8 cellular contexts compared by ENCODE assay signal in genomic region chr2:75053484-75054112, GRCh38.
DNase-seq lines count a peak whose midpoint lies in the region; ATAC-seq and TF ChIP-seq lines count a peak whose summit lies in the region.

No MANE protein-coding gene starts in this region.

- H3K36me3 ChIP-seq in heart right ventricle (no peaks in the 10 kb centered on the region), SK-N-SH (replicated peaks in 1 of 2; ENCODE audit: control insufficient read depth in 1 of 2, insufficient read depth in 2 of 2, low read length in 1 of 2) (no peaks in the 10 kb centered on the region), right atrium auricular region (no peaks in the 10 kb centered on the region), uterus (no peaks in the 10 kb centered on the region)

- POLR2A ChIA-PET in SK-N-SH (lab: Yijun Ruan, JAX), result no interaction called here

- H3K9me2 ChIP-seq in SK-N-SH, result no peaks in the 10 kb centered on the region

- H3F3A ChIP-seq in SK-N-SH (replicated peaks; ENCODE audit: insufficient read depth), result peaks cover 3% of the 10 kb centered on the region

- H3K9ac ChIP-seq in SK-N-SH, result no peak overlapping the region

- no peaks in the 10 kb centered on the region for H3K79me2 ChIP-seq in SK-N-SH (ENCODE audit: insufficient read depth)

- H3K27ac ChIP-seq in heart right ventricle, result no peak overlapping the region
- H3K27ac ChIP-seq in SK-N-SH (ENCODE audit: low read depth in 2 of 2, low read length in 1 of 2), result no peak overlapping the region
- no peak overlapping the region for H3K27ac ChIP-seq in right atrium auricular region
- H3K27ac ChIP-seq in uterus, result no peak overlapping the region

- H3K9me3 ChIP-seq in heart right ventricle (no peaks in the 10 kb centered on the region), SK-N-SH (no peaks in the 10 kb centered on the region), right atrium auricular region (no peaks in the 10 kb centered on the region), uterus (no peaks in the 10 kb centered on the region)

- H2AFZ ChIP-seq in SK-N-SH (ENCODE audit: low read depth), result no peak overlapping the region

- intact Hi-C loops in heart right ventricle (cut with DNase I), result loop anchor here in 2 of 10 donors (5.0 to 10.0 kb wide), 2 partner anchors 129 to 414 kb away; no protein-coding TSS in a partner anchor
- intact Hi-C loops in Right ventricle myocardium superior (cut with DNase I), result no loop called here
- intact Hi-C loops in uterus (cut with DNase I; ENCODE audit: low total_unique reads), result no loop called here
- intact Hi-C loops in sciatic nerve (cut with DNase I), result no loop called here

- in situ Hi-C loops in KBM-7 (cut with MboI; ENCODE audit: low pct_unique_long_range_greater_than_20kb, low sequenced_read_pairs), result no loop called here

- no peak overlapping the region for H3K4me3 ChIP-seq in heart right ventricle
- H3K4me3 ChIP-seq in SK-N-SH (ENCODE audit: low read depth in 2 of 2, low read length in 1 of 2), result no peak overlapping the region; a peak in 1 of 4 replicates
- H3K4me3 ChIP-seq in right atrium auricular region, result no peak overlapping the region
- no peak overlapping the region for H3K4me3 ChIP-seq in uterus

- H3K4me1 ChIP-seq in heart right ventricle, result peaks cover 0 to 18% (median 0%) of the 10 kb centered on the region in 9 donors
- H3K4me1 ChIP-seq in SK-N-SH (ENCODE audit: control insufficient read depth in 1 of 2, insufficient read depth in 2 of 2, low read depth in 1 of 2, low read length in 1 of 2), result peaks cover 0 to 5% of the 10 kb centered on the region in 2 experiments; a peak in 1 of 4 replicates
- no peaks in the 10 kb centered on the region for H3K4me1 ChIP-seq in right atrium auricular region
- no peaks in the 10 kb centered on the region for H3K4me1 ChIP-seq in uterus

- no peaks in the 10 kb centered on the region for H4K20me1 ChIP-seq in SK-N-SH (ENCODE audit: insufficient read depth)

- 58 to 59% methylated on average over 7 of the region's 7 CpGs for WGBS in heart right ventricle, 2 donors
- WGBS in SK-N-SH (ENCODE audit: low lambda C conversion rate), result 67% methylated on average over 7 of the region's 7 CpGs

- ATAC-seq in heart right ventricle (peak in 1 of 8 donors; percentile 63), Right ventricle myocardium superior (ENCODE audit: poor library complexity) (no peak), GM21786 (IDR thresholded peaks at IDR 0.05; ENCODE audit: unreplicated experiment) (peak; percentile 76), sciatic nerve (no peak)

- no peak overlapping the region for H3K4me2 ChIP-seq in SK-N-SH

- no peaks in the 10 kb centered on the region for H3K27me3 ChIP-seq in heart right ventricle
- no peaks in the 10 kb centered on the region for H3K27me3 ChIP-seq in SK-N-SH (ENCODE audit: insufficient read depth)
- no peaks in the 10 kb centered on the region for H3K27me3 ChIP-seq in right atrium auricular region
- no peaks in the 10 kb centered on the region for H3K27me3 ChIP-seq in uterus

- CTCF ChIA-PET in SK-N-SH (lab: Yijun Ruan, JAX), result interaction anchor here (0.6 to 3.0 kb wide), 8 partner anchors 11 to 367 kb away, joined by 3 to 17 read pairs (median 5); partner anchors contain the start of gene TACR1

- TF ChIP-seq CTCF in heart right ventricle (IDR thresholded peaks at IDR 0.05), result peak in 7 of 9 donors; percentile 41 to 57 (median 44)
- peak; percentile 64 for TF ChIP-seq CTCF in SK-N-SH (IDR thresholded peaks at IDR 0.05)
- TF ChIP-seq CTCF in right atrium auricular region (IDR thresholded peaks at IDR 0.05), result peak; percentile 19 to 50
- peak in 3 of 4 experiments; percentile 33 to 38 (median 37) for TF ChIP-seq CTCF in uterus (IDR thresholded peaks at IDR 0.05)

- TF ChIP-seq POLR2A in uterus (IDR thresholded peaks at IDR 0.05), result no peak

- peak; percentile 63 for TF ChIP-seq RAD21 in SK-N-SH (IDR thresholded peaks at IDR 0.05; ENCODE audit: low read length)

- TF ChIP-seq EP300 in SK-N-SH (IDR thresholded peaks at IDR 0.05; ENCODE audit: borderline replicate concordance in 1 of 2, low read depth in 1 of 2, low read length in 1 of 2), result no peak

- DNase-seq in heart right ventricle, result no peak
- DNase-seq in Right ventricle myocardium superior, result no peak
- peak; percentile 21 for DNase-seq in KBM-7
- DNase-seq in SK-N-SH, result peak; percentile 58
- no peak for DNase-seq in right atrium auricular region (ENCODE audit: low spot score)
- no peak for DNase-seq in uterus
- no peak for DNase-seq in sciatic nerve (ENCODE audit: low spot score)

TF ChIP-seq in SK-N-SH, 30 proteins besides CTCF, POLR2A, EP300 and RAD21:
- TF ChIP-seq GABPA (IDR thresholded peaks at IDR 0.05; ENCODE audit: low read depth), result no peak
- TF ChIP-seq SMC3 (IDR thresholded peaks at IDR 0.05; ENCODE audit: low read depth, low read length), result peak; percentile 43; the same call in 1 of the 2 replicates
- TF ChIP-seq MXI1 (IDR thresholded peaks at IDR 0.05; ENCODE audit: low read depth, low read length), result no peak
- no peak for TF ChIP-seq USF1 (IDR thresholded peaks at IDR 0.05; ENCODE audit: borderline replicate concordance, low read depth)
- no peak for TF ChIP-seq YY1 (IDR thresholded peaks at IDR 0.05; ENCODE audit: low read depth)

Comparison
In these comparisons a context has a peak if more than half of its experiments do, and no peak if none do; other contexts are left out.
1. DNase-seq: peak in KBM-7 (single experiment) and SK-N-SH (single experiment); none in heart right ventricle (0 of 2), Right ventricle myocardium superior (single experiment), right atrium auricular region (single experiment), uterus (0 of 2) and sciatic nerve (single experiment).
2. Peak in every context shown above with its lines, with median percentiles within 50 percentile points of each other: CTCF ChIP-seq.